8 cellular contexts compared by ENCODE assay signal in the genomic region with DNA sequence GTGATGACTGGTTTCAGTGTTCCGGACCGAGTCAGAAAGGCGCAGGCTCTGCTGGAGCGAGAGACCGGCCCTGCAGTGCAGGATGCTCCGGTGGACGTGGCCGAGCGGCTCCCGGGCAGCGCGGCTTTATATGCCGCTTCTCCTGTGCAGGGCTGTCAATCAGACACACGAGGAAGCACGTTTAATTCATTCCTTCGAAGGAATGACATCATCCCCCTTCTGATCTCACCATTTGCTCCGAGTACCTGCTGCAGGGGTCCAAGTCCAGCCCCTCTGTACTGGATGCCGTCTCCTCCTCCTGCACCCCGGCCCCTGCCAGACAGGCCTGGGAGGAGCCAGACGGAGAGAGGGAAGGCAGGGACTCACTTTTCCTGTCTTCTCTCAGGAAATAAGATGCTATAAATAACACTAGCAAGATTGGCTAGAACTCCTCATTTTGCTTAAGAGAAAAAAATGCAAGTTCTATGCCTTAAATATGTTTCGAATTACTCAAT. TPM values are rescaled to one million over a fixed set of nuclear protein-coding genes. Genes with fewer than 3 reads are reported as not detected.
DNase-seq lines count a peak whose midpoint lies in the region; ATAC-seq and TF ChIP-seq lines count a peak whose summit lies in the region.

THBS2 (minus strand) TSS at position 102 of the 494 bp plus-strand sequence. CDS start 3,062 bp downstream, outside the sequence.

- peak within 1 kb of the TSS in 2 of 8 donors; percentile 4 to 12 for H3K27ac ChIP-seq in spleen

- ATAC-seq in central memory CD8-positive, alpha-beta T cell (replicated peaks; ENCODE audit: extremely low read depth, poor library complexity, severe bottlenecking) = no peak
- no peak for ATAC-seq in GM18867 (IDR thresholded peaks at IDR 0.05; ENCODE audit: unreplicated experiment)
- ATAC-seq in GM19452 (IDR thresholded peaks at IDR 0.05; ENCODE audit: unreplicated experiment) = no peak

- no peaks in the 10 kb centered on the region for H3K9me3 ChIP-seq in spleen

- intact Hi-C loops in spleen (cut with DNase I; ENCODE audit: low total_unique reads) = no loop called here

- 7 to 12% (median 9%) methylated on average over 20 to 21 of the region's 21 CpGs for WGBS in spleen, 5 donors

- no peak for TF ChIP-seq CTCF in kidney epithelial cell (IDR thresholded peaks at IDR 0.05; ENCODE audit: insufficient read depth, low read length, poor library complexity, severe bottlenecking)
- TF ChIP-seq CTCF in spleen (IDR thresholded peaks at IDR 0.05 in 8 of 11, conservative IDR thresholded peaks at IDR 0.05 in 3 of 11) = no peak

- H3K27me3 Mint-ChIP-seq in central memory CD8-positive, alpha-beta T cell = peaks cover 74% of the 10 kb centered on the region

- H3K4me1 ChIP-seq in spleen = peaks cover 0 to 31% (median 19%) of the 10 kb centered on the region in 6 donors

- H3K9me3 Mint-ChIP-seq in central memory CD8-positive, alpha-beta T cell = no peaks in the 10 kb centered on the region

- DNase-seq in HCEC 1CT (peak; percentile 34), kidney epithelial cell (ENCODE audit: low read depth) (no peak), spleen (no peak), NCI-H146 treated with DMSO at 0.1 percent for 48 hours (lab: John Stamatoyannopoulos, UW; ENCODE audit: unreplicated experiment) (no peak), HT-29 (ENCODE audit: low spot score) (no peak)
- DNase-seq in central memory CD8-positive, alpha-beta T cell (ENCODE audit: low spot score in 2 of 2) = no peak

- H3K36me3 Mint-ChIP-seq in central memory CD8-positive, alpha-beta T cell (ENCODE audit: insufficient read depth) = no peaks in the 10 kb centered on the region

- H3K27ac Mint-ChIP-seq in central memory CD8-positive, alpha-beta T cell (ENCODE audit: low read depth) = no peak within 1 kb of the TSS

- H3K4me1 Mint-ChIP-seq in central memory CD8-positive, alpha-beta T cell = peaks cover 14% of the 10 kb centered on the region

- H3K27me3 ChIP-seq in kidney epithelial cell (ENCODE audit: control insufficient read depth, insufficient read depth, low read length) (peaks cover 22% of the 10 kb centered on the region), spleen (replicated peaks in 1 of 7) (peaks cover 0 to 75% (median 24%) of the 10 kb centered on the region in 7 donors)

- H3K36me3 ChIP-seq in kidney epithelial cell (ENCODE audit: control insufficient read depth, insufficient read depth, low read length) (no peaks in the 10 kb centered on the region), spleen (no peaks in the 10 kb centered on the region)

- peak within 1 kb of the TSS; percentile 10 for H3K4me3 ChIP-seq in kidney epithelial cell (ENCODE audit: low read depth, low read length)
- peak within 1 kb of the TSS in 6 of 8 donors; percentile 3 to 56 (median 26) for H3K4me3 ChIP-seq in spleen

- peak within 1 kb of the TSS; percentile 42 for H3K4me3 Mint-ChIP-seq in central memory CD8-positive, alpha-beta T cell

- TF ChIP-seq POLR2A in spleen (IDR thresholded peaks at IDR 0.05) = no peak

RNA-seq across cellular contexts. Expression of gene THBS2, which starts in this region (rescaled TPM):
- total RNA-seq in kidney epithelial cell (21.9 and 28.6 TPM in 2 replicates), spleen (10 to 100 TPM in 2 of 7 donors, 1 to 10 TPM in 5; 2.5 to 24.9 (median 8.1) TPM)
- 1 to 10 TPM; 1.2 to 2.7 (median 1.5) TPM for polyA plus RNA-seq in spleen
- not detected in 2 replicates for total RNA-seq in HT-29 (2014; rRNA removed; shearing (Covaris generic))
